In the genomic region with DNA sequence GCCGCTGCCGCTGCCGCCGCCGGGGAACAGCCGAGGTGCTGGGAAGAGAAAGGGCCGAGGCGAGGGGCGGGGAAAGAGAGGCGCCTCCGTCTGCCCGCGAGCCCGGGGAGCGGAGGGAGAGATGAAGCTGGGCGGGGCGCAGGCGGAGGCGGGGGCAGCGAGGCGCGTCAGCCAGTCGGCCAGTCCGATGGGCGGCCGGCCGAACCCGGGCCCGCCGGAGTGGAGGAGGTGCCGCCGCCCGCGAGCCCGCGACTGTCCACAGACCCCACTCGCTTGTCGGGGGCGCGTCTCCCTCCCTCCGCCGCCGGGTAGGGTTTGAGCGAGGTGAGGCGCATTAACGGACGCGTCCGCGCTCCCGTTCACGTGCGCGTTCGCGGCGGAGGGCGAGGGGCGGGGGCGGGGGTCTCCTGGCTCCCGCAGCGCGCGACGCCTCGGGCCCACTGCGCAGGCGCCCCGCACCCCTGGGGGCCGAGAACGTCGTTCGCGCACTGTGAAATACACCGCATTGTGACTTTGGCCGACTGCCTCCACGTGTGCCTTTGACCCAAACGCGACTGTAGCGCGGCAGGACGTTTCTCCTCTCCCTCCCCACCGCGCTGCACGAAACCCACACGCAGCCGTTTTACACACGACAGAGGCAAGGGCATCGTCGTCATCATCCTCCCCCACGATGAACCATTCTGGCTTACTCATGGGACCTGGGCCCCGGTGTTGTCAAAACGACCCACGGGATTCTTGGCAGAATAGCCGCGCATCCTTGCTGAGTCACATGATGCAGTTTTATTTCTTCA, we compare ENCODE assay signal across 2 cellular contexts.
TF ChIP-seq lines count a peak whose summit lies in the region.

NUDT11 (minus strand) TSS at position 92 of the 791 bp plus-strand sequence. CDS start 148 bp downstream, outside the sequence.

TF ChIP-seq in SK-N-SH treated with all-trans-retinoic acid at 6 μM for 48 hours, 23 proteins besides CTCF, POLR2A, EP300 and RAD21 (continued from another document):
- TF ChIP-seq PATZ1 (CRISPR knock-in tag; IDR thresholded peaks at IDR 0.05; ENCODE audit: borderline replicate concordance) (no peak), ZNF70 (CRISPR knock-in tag; IDR thresholded peaks at IDR 0.05) (no peak), ARNTL (CRISPR knock-in tag; IDR thresholded peaks at IDR 0.05; ENCODE audit: borderline replicate concordance, low read depth) (no peak), OSR1 (CRISPR knock-in tag; IDR thresholded peaks at IDR 0.05) (no peak), ZC3H10 (CRISPR knock-in tag; IDR thresholded peaks at IDR 0.05) (no peak), ESRRG (CRISPR knock-in tag; IDR thresholded peaks at IDR 0.05) (no peak), RARB (CRISPR knock-in tag; IDR thresholded peaks at IDR 0.05) (no peak), CSDC2 (CRISPR knock-in tag; IDR thresholded peaks at IDR 0.05) (no peak), ZFP3 (CRISPR knock-in tag; IDR thresholded peaks at IDR 0.05) (no peak), ZNF565 (CRISPR knock-in tag; conservative IDR thresholded peaks at IDR 0.05; ENCODE audit: low read depth) (no peak), ISL1 (CRISPR knock-in tag; IDR thresholded peaks at IDR 0.05) (no peak), PPARA (CRISPR knock-in tag; IDR thresholded peaks at IDR 0.05; ENCODE audit: borderline replicate concordance) (no peak), ZFP30 (CRISPR knock-in tag; IDR thresholded peaks at IDR 0.05) (no peak)
- TF ChIP-seq, protein P1, sequence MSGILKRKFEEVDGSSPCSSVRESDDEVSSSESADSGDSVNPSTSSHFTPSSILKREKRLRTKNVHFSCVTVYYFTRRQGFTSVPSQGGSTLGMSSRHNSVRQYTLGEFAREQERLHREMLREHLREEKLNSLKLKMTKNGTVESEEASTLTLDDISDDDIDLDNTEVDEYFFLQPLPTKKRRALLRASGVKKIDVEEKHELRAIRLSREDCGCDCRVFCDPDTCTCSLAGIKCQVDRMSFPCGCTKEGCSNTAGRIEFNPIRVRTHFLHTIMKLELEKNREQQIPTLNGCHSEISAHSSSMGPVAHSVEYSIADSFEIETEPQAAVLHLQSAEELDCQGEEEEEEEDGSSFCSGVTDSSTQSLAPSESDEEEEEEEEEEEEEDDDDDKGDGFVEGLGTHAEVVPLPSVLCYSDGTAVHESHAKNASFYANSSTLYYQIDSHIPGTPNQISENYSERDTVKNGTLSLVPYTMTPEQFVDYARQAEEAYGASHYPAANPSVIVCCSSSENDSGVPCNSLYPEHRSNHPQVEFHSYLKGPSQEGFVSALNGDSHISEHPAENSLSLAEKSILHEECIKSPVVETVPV (CRISPR knock-in tag; IDR thresholded peaks at IDR 0.05) = no peak
- TF ChIP-seq, protein P2, sequence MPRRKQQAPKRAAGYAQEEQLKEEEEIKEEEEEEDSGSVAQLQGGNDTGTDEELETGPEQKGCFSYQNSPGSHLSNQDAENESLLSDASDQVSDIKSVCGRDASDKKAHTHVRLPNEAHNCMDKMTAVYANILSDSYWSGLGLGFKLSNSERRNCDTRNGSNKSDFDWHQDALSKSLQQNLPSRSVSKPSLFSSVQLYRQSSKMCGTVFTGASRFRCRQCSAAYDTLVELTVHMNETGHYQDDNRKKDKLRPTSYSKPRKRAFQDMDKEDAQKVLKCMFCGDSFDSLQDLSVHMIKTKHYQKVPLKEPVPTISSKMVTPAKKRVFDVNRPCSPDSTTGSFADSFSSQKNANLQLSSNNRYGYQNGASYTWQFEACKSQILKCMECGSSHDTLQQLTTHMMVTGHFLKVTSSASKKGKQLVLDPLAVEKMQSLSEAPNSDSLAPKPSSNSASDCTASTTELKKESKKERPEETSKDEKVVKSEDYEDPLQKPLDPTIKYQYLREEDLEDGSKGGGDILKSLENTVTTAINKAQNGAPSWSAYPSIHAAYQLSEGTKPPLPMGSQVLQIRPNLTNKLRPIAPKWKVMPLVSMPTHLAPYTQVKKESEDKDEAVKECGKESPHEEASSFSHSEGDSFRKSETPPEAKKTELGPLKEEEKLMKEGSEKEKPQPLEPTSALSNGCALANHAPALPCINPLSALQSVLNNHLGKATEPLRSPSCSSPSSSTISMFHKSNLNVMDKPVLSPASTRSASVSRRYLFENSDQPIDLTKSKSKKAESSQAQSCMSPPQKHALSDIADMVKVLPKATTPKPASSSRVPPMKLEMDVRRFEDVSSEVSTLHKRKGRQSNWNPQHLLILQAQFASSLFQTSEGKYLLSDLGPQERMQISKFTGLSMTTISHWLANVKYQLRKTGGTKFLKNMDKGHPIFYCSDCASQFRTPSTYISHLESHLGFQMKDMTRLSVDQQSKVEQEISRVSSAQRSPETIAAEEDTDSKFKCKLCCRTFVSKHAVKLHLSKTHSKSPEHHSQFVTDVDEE (CRISPR knock-in tag; IDR thresholded peaks at IDR 0.05) = no peak
- TF ChIP-seq, protein P3, sequence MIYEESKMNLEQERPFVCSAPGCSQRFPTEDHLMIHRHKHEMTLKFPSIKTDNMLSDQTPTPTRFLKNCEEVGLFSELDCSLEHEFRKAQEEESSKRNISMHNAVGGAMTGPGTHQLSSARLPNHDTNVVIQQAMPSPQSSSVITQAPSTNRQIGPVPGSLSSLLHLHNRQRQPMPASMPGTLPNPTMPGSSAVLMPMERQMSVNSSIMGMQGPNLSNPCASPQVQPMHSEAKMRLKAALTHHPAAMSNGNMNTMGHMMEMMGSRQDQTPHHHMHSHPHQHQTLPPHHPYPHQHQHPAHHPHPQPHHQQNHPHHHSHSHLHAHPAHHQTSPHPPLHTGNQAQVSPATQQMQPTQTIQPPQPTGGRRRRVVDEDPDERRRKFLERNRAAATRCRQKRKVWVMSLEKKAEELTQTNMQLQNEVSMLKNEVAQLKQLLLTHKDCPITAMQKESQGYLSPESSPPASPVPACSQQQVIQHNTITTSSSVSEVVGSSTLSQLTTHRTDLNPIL (CRISPR knock-in tag; IDR thresholded peaks at IDR 0.05; ENCODE audit: low read depth) = no peak

TF ChIP-seq in GM12878, 131 proteins besides CTCF, POLR2A, EP300 and RAD21 (continued from another document):
- TF ChIP-seq, protein P4, sequence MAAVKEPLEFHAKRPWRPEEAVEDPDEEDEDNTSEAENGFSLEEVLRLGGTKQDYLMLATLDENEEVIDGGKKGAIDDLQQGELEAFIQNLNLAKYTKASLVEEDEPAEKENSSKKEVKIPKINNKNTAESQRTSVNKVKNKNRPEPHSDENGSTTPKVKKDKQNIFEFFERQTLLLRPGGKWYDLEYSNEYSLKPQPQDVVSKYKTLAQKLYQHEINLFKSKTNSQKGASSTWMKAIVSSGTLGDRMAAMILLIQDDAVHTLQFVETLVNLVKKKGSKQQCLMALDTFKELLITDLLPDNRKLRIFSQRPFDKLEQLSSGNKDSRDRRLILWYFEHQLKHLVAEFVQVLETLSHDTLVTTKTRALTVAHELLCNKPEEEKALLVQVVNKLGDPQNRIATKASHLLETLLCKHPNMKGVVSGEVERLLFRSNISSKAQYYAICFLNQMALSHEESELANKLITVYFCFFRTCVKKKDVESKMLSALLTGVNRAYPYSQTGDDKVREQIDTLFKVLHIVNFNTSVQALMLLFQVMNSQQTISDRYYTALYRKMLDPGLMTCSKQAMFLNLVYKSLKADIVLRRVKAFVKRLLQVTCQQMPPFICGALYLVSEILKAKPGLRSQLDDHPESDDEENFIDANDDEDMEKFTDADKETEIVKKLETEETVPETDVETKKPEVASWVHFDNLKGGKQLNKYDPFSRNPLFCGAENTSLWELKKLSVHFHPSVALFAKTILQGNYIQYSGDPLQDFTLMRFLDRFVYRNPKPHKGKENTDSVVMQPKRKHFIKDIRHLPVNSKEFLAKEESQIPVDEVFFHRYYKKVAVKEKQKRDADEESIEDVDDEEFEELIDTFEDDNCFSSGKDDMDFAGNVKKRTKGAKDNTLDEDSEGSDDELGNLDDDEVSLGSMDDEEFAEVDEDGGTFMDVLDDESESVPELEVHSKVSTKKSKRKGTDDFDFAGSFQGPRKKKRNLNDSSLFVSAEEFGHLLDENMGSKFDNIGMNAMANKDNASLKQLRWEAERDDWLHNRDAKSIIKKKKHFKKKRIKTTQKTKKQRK (IDR thresholded peaks at IDR 0.05; ENCODE audit: low read depth, low read length) = no peak
- TF ChIP-seq KAT2A (conservative IDR thresholded peaks at IDR 0.05; ENCODE audit: control insufficient read depth, low read depth, low read length) (no peak), TBL1XR1 (IDR thresholded peaks at IDR 0.05; ENCODE audit: low read depth, low read length) (no peak), RUNX3 (IDR thresholded peaks at IDR 0.05; ENCODE audit: low read length) (no peak), ZNF217 (IDR thresholded peaks at IDR 0.05) (no peak), MLLT1 (IDR thresholded peaks at IDR 0.05) (no peak), SMC3 (IDR thresholded peaks at IDR 0.05; ENCODE audit: borderline replicate concordance, low read length) (no peak), MTA2 (IDR thresholded peaks at IDR 0.05; ENCODE audit: low read depth) (no peak), ATF7 (IDR thresholded peaks at IDR 0.05; ENCODE audit: low read depth) (no peak)
